8 cellular contexts compared by ENCODE assay signal in the genomic region with DNA sequence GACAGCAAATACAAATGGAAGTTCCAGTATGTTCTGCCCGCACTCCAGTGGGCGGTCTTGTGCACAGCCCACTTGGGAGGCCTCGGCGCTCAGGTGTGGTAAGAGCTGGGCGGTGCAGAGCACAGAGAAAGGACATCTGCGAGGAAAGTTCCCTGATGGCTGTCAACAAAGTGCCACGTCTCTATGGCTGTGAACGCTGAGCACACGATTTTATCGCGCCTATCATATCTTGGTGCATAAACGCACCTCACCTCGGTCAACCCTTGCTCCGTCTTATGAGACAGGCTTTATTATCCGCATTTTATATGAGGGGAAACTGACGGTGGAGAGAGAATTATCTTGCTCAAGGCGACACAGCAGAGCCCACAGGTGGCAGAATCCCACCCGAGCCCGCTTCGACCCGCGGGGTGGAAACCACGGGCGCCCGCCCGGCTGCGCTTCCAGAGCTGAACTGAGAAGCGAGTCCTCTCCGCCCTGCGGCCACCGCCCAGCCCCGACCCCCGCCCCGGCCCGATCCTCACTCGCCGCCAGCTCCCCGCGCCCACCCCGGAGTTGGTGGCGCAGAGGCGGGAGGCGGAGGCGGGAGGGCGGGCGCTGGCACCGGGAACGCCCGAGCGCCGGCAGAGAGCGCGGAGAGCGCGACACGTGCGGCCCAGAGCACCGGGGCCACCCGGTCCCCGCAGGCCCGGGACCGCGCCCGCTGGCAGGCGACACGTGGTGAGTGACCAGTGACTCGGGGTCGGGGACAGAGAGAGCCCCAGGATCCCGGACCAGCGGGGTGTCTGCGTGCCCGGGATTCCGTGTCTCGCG. TPM values are rescaled to one million over a fixed set of nuclear protein-coding genes. Genes with fewer than 3 reads are reported as not detected.
DNase-seq lines count a peak whose midpoint lies in the region; ATAC-seq and TF ChIP-seq lines count a peak whose summit lies in the region.

A gene with protein sequence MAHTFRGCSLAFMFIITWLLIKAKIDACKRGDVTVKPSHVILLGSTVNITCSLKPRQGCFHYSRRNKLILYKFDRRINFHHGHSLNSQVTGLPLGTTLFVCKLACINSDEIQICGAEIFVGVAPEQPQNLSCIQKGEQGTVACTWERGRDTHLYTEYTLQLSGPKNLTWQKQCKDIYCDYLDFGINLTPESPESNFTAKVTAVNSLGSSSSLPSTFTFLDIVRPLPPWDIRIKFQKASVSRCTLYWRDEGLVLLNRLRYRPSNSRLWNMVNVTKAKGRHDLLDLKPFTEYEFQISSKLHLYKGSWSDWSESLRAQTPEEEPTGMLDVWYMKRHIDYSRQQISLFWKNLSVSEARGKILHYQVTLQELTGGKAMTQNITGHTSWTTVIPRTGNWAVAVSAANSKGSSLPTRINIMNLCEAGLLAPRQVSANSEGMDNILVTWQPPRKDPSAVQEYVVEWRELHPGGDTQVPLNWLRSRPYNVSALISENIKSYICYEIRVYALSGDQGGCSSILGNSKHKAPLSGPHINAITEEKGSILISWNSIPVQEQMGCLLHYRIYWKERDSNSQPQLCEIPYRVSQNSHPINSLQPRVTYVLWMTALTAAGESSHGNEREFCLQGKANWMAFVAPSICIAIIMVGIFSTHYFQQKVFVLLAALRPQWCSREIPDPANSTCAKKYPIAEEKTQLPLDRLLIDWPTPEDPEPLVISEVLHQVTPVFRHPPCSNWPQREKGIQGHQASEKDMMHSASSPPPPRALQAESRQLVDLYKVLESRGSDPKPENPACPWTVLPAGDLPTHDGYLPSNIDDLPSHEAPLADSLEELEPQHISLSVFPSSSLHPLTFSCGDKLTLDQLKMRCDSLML (plus strand): TSS at position 623 of the 810 bp plus-strand sequence. CDS start 12,496 bp downstream, outside the sequence.

- H3K9me3 Mint-ChIP-seq in neural crest cell, result no peaks in the 10 kb centered on the region
- no peaks in the 10 kb centered on the region for H3K9me3 Mint-ChIP-seq in type B pancreatic cell

- H3K4me1 Mint-ChIP-seq in neural crest cell (no peaks in the 10 kb centered on the region), type B pancreatic cell (ENCODE audit: unreplicated experiment) (peaks cover 4% of the 10 kb centered on the region)

- DNase-seq in HUDEP-2 (lab: John Stamatoyannopoulos, UW; ENCODE audit: unreplicated experiment in 76 of 76) (peak in 52 of 76 experiments; percentile 14 to 58 (median 34)), neural crest cell (ENCODE audit: low read depth, low spot score) (peak; percentile 17), type B pancreatic cell (ENCODE audit: extremely low spot score, unreplicated experiment) (no peak), NCI-H446 treated with DMSO at 0.1 percent for 48 hours (lab: John Stamatoyannopoulos, UW) (no peak), NCI-H226 (no peak)
- DNase-seq in activated CD4-positive, alpha-beta T cell treated with anti-CD3 and anti-CD28 coated beads, Interleukin-2, amount 50 U/mL, for 1 hour, result peak; percentile 12

- H3K36me3 Mint-ChIP-seq in neural crest cell (ENCODE audit: low read depth) (no peaks in the 10 kb centered on the region), type B pancreatic cell (no peaks in the 10 kb centered on the region)

- no peaks in the 10 kb centered on the region for H3K9me3 ChIP-seq in endocrine pancreas (ENCODE audit: control insufficient read depth, low read length)

- ATAC-seq in GM19023 (IDR thresholded peaks at IDR 0.05; ENCODE audit: unreplicated experiment), result peak; percentile 63

- H3K4me1 ChIP-seq in endocrine pancreas (ENCODE audit: control insufficient read depth, insufficient read depth, low read length), result no peaks in the 10 kb centered on the region

- H3K27me3 ChIP-seq in endocrine pancreas (ENCODE audit: control insufficient read depth, insufficient read depth, low read length), result no peaks in the 10 kb centered on the region

- no peak for TF ChIP-seq CTCF in neural crest cell (conservative IDR thresholded peaks at IDR 0.05)
- TF ChIP-seq CTCF in type B pancreatic cell (conservative IDR thresholded peaks at IDR 0.05), result no peak

- H3K9ac ChIP-seq in endocrine pancreas (ENCODE audit: control insufficient read depth, insufficient read depth, low read length), result no peak within 1 kb of the TSS

- H3K4me3 Mint-ChIP-seq in neural crest cell (peak within 1 kb of the TSS; percentile 84), type B pancreatic cell (peak within 1 kb of the TSS; percentile 85)

- H3K36me3 ChIP-seq in endocrine pancreas (ENCODE audit: control insufficient read depth, insufficient read depth, low read length), result no peaks in the 10 kb centered on the region

- peak within 1 kb of the TSS; percentile 43 for H3K4me3 ChIP-seq in endocrine pancreas (ENCODE audit: control insufficient read depth, insufficient read depth, low read length)

- H3K27ac Mint-ChIP-seq in neural crest cell (ENCODE audit: unreplicated experiment), result no peak within 1 kb of the TSS
- no peak within 1 kb of the TSS for H3K27ac Mint-ChIP-seq in type B pancreatic cell

- H3K27me3 Mint-ChIP-seq in neural crest cell (ENCODE audit: low read depth), result peaks cover 44% of the 10 kb centered on the region
- H3K27me3 Mint-ChIP-seq in type B pancreatic cell, result peaks cover 51% of the 10 kb centered on the region

RNA-seq across cellular contexts. Expression of the gene that starts here (rescaled TPM):
- 0.19 and 0.36 TPM in 2 replicates for total RNA-seq in neural crest cell
- total RNA-seq in type B pancreatic cell (ENCODE audit: low replicate concordance), result 0.46 and 0.69 TPM in 2 replicates

Comparison
In these comparisons a context has a peak if more than half of its experiments do, and no peak if none do; other contexts are left out.
1. Peak in DNase-seq in neural crest cell; RNA of the gene not detected or under 1 TPM.
2. DNase-seq: peak in HUDEP-2 (52 of 76) and activated CD4-positive, alpha-beta T cell treated with anti-CD3 and anti-CD28 coated beads, Interleukin-2, amount 50 U/mL, for 1 hour (single experiment); none in type B pancreatic cell (single experiment), NCI-H446 treated with DMSO at 0.1 percent for 48 hours (single experiment) and NCI-H226 (single experiment).